Comparison of ENCODE assay signal across 1 cellular context in genomic region chr3:15052335-15053242, GRCh38.
TF ChIP-seq lines count a peak whose summit lies in the region.

No MANE protein-coding gene starts in this region.

TF ChIP-seq in K562, 482 proteins besides CTCF, POLR2A, EP300 and RAD21 (continued from another document and continues in another):
- TF ChIP-seq ZNF609 (CRISPR knock-in tag; IDR thresholded peaks at IDR 0.05; ENCODE audit: borderline replicate concordance) (peak; percentile 100), ETS1 (conservative IDR thresholded peaks at IDR 0.05; ENCODE audit: control insufficient read depth, low read depth, low read length) (peak; percentile 98), ZKSCAN1 (IDR thresholded peaks at IDR 0.05; ENCODE audit: low read depth, low read length) (peak; percentile 74; the same call in 1 of the 2 replicates), CCNT2 (IDR thresholded peaks at IDR 0.05; ENCODE audit: borderline replicate concordance, extremely low read depth, insufficient read length, low read depth, low read length) (peak; percentile 92), ATF1 (CRISPR knock-in tag; IDR thresholded peaks at IDR 0.05) (no peak), ATF1 (tag; IDR thresholded peaks at IDR 0.05) (peak; percentile 45; the same call in 1 of the 2 replicates), ZBTB2 (IDR thresholded peaks at IDR 0.05) (peak; percentile 56; the same call in 1 of the 2 replicates), E2F5 (CRISPR knock-in tag; IDR thresholded peaks at IDR 0.05) (0 out of 2 replicates have a peak, but pooled peaks have one; percentile 71), MBD2 (IDR thresholded peaks at IDR 0.05; ENCODE audit: borderline replicate concordance, low read depth) (0 out of 2 replicates have a peak, but pooled peaks have one; percentile 66), ESRRA (IDR thresholded peaks at IDR 0.05; ENCODE audit: borderline replicate concordance, low read depth) (peak; percentile 95; the same call in 1 of the 2 replicates), CREM (IDR thresholded peaks at IDR 0.05; ENCODE audit: low read depth) (peak; percentile 78), MLLT1 (IDR thresholded peaks at IDR 0.05) (peak; percentile 43 to 98; a peak in 3 of 4 replicates), SMARCE1 (IDR thresholded peaks at IDR 0.05) (peak; percentile 95), SMAD1 (IDR thresholded peaks at IDR 0.05; ENCODE audit: low read depth, low read length, partially characterized antibody) (peak; percentile 40), ZNF644 (tag; IDR thresholded peaks at IDR 0.05; ENCODE audit: low read depth) (peak; percentile 85; the same call in 1 of the 2 replicates), TAF1 (IDR thresholded peaks at IDR 0.05; ENCODE audit: control insufficient read depth, extremely low read depth, insufficient read depth, low read length, severe bottlenecking) (peak; percentile 78), ZNF263 (CRISPR knock-in tag; IDR thresholded peaks at IDR 0.05; ENCODE audit: borderline replicate concordance) (peak; percentile 49), MTA2 (IDR thresholded peaks at IDR 0.05; ENCODE audit: low read depth) (peak; percentile 98), GATA2 (CRISPR knock-in tag; IDR thresholded peaks at IDR 0.05) (peak; percentile 100), DMBX1 (CRISPR knock-in tag; IDR thresholded peaks at IDR 0.05; ENCODE audit: borderline replicate concordance) (peak; percentile 95), RUNX1 (IDR thresholded peaks at IDR 0.05; ENCODE audit: low read depth) (peak; percentile 98), TAL1 (IDR thresholded peaks at IDR 0.05) (peak; percentile 99), TRIM28 (IDR thresholded peaks at IDR 0.05) (peak; percentile 46; the same call in 1 of the 2 replicates), HMG20A (CRISPR knock-in tag; conservative IDR thresholded peaks at IDR 0.05) (no peak), CBX3 (IDR thresholded peaks at IDR 0.05; ENCODE audit: borderline replicate concordance in 1 of 2, low read length in 2 of 2) (peak in 1 of 2 experiments; percentile 94; a peak in 2 of 3 replicates), ZNF707 (CRISPR knock-in tag; conservative IDR thresholded peaks at IDR 0.05) (no peak), TBL1XR1 (IDR thresholded peaks at IDR 0.05; ENCODE audit: low read length in 2 of 2) (peak; percentile 95 to 97), ZSCAN29 (IDR thresholded peaks at IDR 0.05) (no peak), FOXA3 (CRISPR knock-in tag; conservative IDR thresholded peaks at IDR 0.05 in 1 of 2, IDR thresholded peaks at IDR 0.05 in 1 of 2) (peak in 1 of 2 experiments; percentile 64; a peak in 1 of 4 replicates), ZNF507 (tag; conservative IDR thresholded peaks at IDR 0.05) (no peak), RBBP5 (IDR thresholded peaks at IDR 0.05; ENCODE audit: borderline replicate concordance, insufficient read depth, low read length, poor library complexity, severe bottlenecking) (peak; percentile 70), ZFP36 (IDR thresholded peaks at IDR 0.05; ENCODE audit: low read depth, low read length, partially characterized antibody) (no peak), ELK1 (CRISPR knock-in tag; IDR thresholded peaks at IDR 0.05) (no peak), HCFC1 (IDR thresholded peaks at IDR 0.05; ENCODE audit: low read depth, low read length) (peak; percentile 34; the same call in 1 of the 2 replicates), HMG20B (CRISPR knock-in tag; IDR thresholded peaks at IDR 0.05) (no peak), NFE2L1 (tag; IDR thresholded peaks at IDR 0.05; ENCODE audit: borderline replicate concordance, low read depth) (no peak; the same call in 1 of the 2 replicates), ZNF444 (CRISPR knock-in tag; IDR thresholded peaks at IDR 0.05) (0 out of 2 replicates have a peak, but pooled peaks have one; percentile 56), YBX1 (IDR thresholded peaks at IDR 0.05) (no peak), JUN (IDR thresholded peaks at IDR 0.05; ENCODE audit: borderline replicate concordance, low read depth, low read length) (peak; percentile 25; the same call in 1 of the 2 replicates), JUN (CRISPR knock-in tag; IDR thresholded peaks at IDR 0.05; ENCODE audit: borderline replicate concordance) (0 out of 2 replicates have a peak, but pooled peaks have one; percentile 65), KAT7 (CRISPR knock-in tag; IDR thresholded peaks at IDR 0.05; ENCODE audit: borderline replicate concordance) (peak; percentile 48; the same call in 1 of the 2 replicates), CTCFL (IDR thresholded peaks at IDR 0.05; ENCODE audit: borderline replicate concordance, insufficient read depth, low read depth, low read length, poor library complexity, severe bottlenecking) (peak; percentile 24), NCOA2 (IDR thresholded peaks at IDR 0.05; ENCODE audit: partially characterized antibody in 2 of 2) (peak in 1 of 2 experiments; percentile 9), ZBTB7A (IDR thresholded peaks at IDR 0.05; ENCODE audit: borderline replicate concordance, control insufficient read depth, low read depth, low read length) (peak; percentile 76; the same call in 1 of the 2 replicates), FOXP4 (CRISPR knock-in tag; IDR thresholded peaks at IDR 0.05; ENCODE audit: borderline replicate concordance) (peak; percentile 98; the same call in 1 of the 2 replicates)
